9 cellular contexts compared by ENCODE assay signal in the genomic region with DNA sequence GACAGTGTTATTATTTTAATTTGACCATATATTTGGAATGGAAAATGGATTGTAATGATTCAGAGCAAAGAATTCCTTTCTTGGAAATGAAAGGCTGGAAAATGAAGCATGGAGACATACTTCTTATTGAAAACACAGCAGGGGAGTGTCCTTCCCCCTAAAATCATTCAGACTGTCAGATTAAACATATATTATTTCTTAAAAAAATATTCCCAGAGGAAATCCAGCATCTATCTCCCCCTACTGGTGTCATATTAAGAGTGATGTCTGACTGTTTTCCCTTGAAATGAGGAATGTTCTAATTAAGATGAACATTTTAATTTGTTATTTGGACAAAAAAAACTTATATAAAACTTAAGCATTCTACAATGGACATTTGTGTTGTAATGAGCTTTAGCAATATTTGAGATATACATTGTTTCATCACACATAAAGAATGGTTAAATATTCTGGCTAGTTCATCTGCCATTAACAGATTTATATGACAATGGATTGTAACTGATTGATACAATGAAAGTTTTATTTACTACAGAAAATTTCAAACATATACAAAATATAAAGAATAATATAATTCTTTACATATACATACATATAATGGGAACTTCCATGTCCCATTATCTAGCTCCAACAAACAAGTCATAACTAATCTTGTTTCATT.
DNase-seq lines count a peak whose midpoint lies in the region; ATAC-seq, FAIRE-seq and TF ChIP-seq lines count a peak whose summit lies in the region.
"Had no signal": no experiment of that assay in that cellular context is flagged by ENCODE, and none has a peak within 500 bp of the region (broad histone marks: within the 10 kb centered on the region; RNA-seq: fewer than 3 reads in every experiment).

No MANE protein-coding gene starts in this region.

- CTCF ChIA-PET in A549 (lab: Yijun Ruan, JAX), result interaction anchor here (0.6 to 3.4 kb wide), 23 partner anchors 9 to 1809 kb away, joined by 3 to 17 read pairs (median 4); a partner anchor contains a TSS

- POLR2A ChIA-PET in A549 (lab: Yijun Ruan, JAX), result interaction anchor here (0.7 kb wide), 1 partner anchor 262 kb away, joined by 3 read pairs; no protein-coding TSS in a partner anchor

- peak; percentile 65 for TF ChIP-seq CTCF in A549 (IDR thresholded peaks at IDR 0.05)
- TF ChIP-seq CTCF in GM12873 (IDR thresholded peaks at IDR 0.05; ENCODE audit: insufficient read depth, low read depth, low read length, missing control alignments), result peak; percentile 23
- peak; percentile 15 to 54 (median 32) for TF ChIP-seq CTCF in adrenal gland (IDR thresholded peaks at IDR 0.05)
- TF ChIP-seq CTCF in keratinocyte (optimal IDR thresholded peaks at IDR 0.05 in 1 of 3, IDR thresholded peaks at IDR 0.05 in 1 of 3, conservative IDR thresholded peaks at IDR 0.05 in 1 of 3; ENCODE audit: extremely low read depth in 1 of 3, insufficient read depth in 2 of 3, low read length in 3 of 3), result peak in 2 of 3 experiments; percentile 26 to 43

- TF ChIP-seq POLR2A in A549 (IDR thresholded peaks at IDR 0.05; ENCODE audit: low read length) (no peak), adrenal gland (IDR thresholded peaks at IDR 0.05) (no peak)

- DNase-seq in A549 (ENCODE audit: low read depth in 1 of 2, low spot score in 1 of 2) (peak in 1 of 2 experiments; percentile 10), adrenal gland (no peak), keratinocyte (ENCODE audit: low read depth, low spot score) (no peak), germinal center (ENCODE audit: low spot score) (no peak), islet precursor cell (no peak)

- no peaks in the 10 kb centered on the region for H3K79me2 ChIP-seq in keratinocyte (ENCODE audit: control insufficient read depth, insufficient read depth, low read length)

- no peak overlapping the region for H3K27ac ChIP-seq in A549
- H3K27ac ChIP-seq in adrenal gland, result no peak overlapping the region
- H3K27ac ChIP-seq in keratinocyte (ENCODE audit: control insufficient read depth, insufficient read depth, low read length), result no peak overlapping the region

- no peak overlapping the region for H3K9ac ChIP-seq in keratinocyte (ENCODE audit: control insufficient read depth, extremely low read depth, insufficient read depth, low read length)

- no peak for ATAC-seq in A549
- ATAC-seq in GM18907 (IDR thresholded peaks at IDR 0.05; ENCODE audit: unreplicated experiment), result no peak
- no peak for ATAC-seq in HG03460 (IDR thresholded peaks at IDR 0.05; ENCODE audit: unreplicated experiment)

- no peak overlapping the region for H2AFZ ChIP-seq in keratinocyte (ENCODE audit: control insufficient read depth, low read length)

- no peaks in the 10 kb centered on the region for H3K36me3 ChIP-seq in adrenal gland (replicated peaks in 1 of 2)
- H3K36me3 ChIP-seq in keratinocyte (ENCODE audit: control insufficient read depth in 2 of 2, extremely low read depth in 1 of 2, insufficient read depth in 2 of 2, low read length in 2 of 2), result no peaks in the 10 kb centered on the region

- H3K9me3 ChIP-seq in A549 (peaks cover 4% of the 10 kb centered on the region; the same call in 1 of the 3 replicates), adrenal gland (replicated peaks in 1 of 3) (no peaks in the 10 kb centered on the region), keratinocyte (ENCODE audit: control insufficient read depth, low read depth, low read length) (no peaks in the 10 kb centered on the region)

- peak; percentile 65 to 76 for TF ChIP-seq RAD21 in A549 (conservative IDR thresholded peaks at IDR 0.05 in 1 of 2, IDR thresholded peaks at IDR 0.05 in 1 of 2)

- H3K27me3 ChIP-seq in adrenal gland (no peaks in the 10 kb centered on the region), keratinocyte (ENCODE audit: control insufficient read depth, extremely low read depth, insufficient read depth, low read length) (no peaks in the 10 kb centered on the region)

- FAIRE-seq in A549 (lab: Jason Lieb, UNC) (no peak), keratinocyte (lab: Jason Lieb, UNC) (no peak)
- FAIRE-seq: GM12891 had no signal

- H3K9me1 ChIP-seq in keratinocyte (ENCODE audit: control insufficient read depth, extremely low read depth, insufficient read depth, low read length), result no peaks in the 10 kb centered on the region

- no peak overlapping the region for H3K4me3 ChIP-seq in A549
- no peak overlapping the region for H3K4me3 ChIP-seq in adrenal gland
- H3K4me3 ChIP-seq in keratinocyte (ENCODE audit: control insufficient read depth in 2 of 3, extremely low read depth in 1 of 3, insufficient read depth in 2 of 3, low read depth in 1 of 3, low read length in 3 of 3), result no peak overlapping the region

- no peak for TF ChIP-seq EP300 in A549 (IDR thresholded peaks at IDR 0.05)

- dilution Hi-C loops in keratinocyte (cut with MboI; ENCODE audit: extremely low pct_ligation_motif_present, low sequenced_read_pairs), result no loop called here

- H4K20me1 ChIP-seq in keratinocyte (ENCODE audit: control insufficient read depth, extremely low read depth, insufficient read depth, low read length), result no peaks in the 10 kb centered on the region

- H3K4me1 ChIP-seq in A549 (no peaks in the 10 kb centered on the region), adrenal gland (replicated peaks in 1 of 2) (no peaks in the 10 kb centered on the region), keratinocyte (ENCODE audit: control insufficient read depth, extremely low read depth, insufficient read depth, low read length) (no peaks in the 10 kb centered on the region)

- no peak overlapping the region for H3K4me2 ChIP-seq in A549
- H3K4me2 ChIP-seq in keratinocyte (ENCODE audit: control insufficient read depth, extremely low read depth, insufficient read depth, low read depth, low read length), result no peak overlapping the region

- intact Hi-C loops in adrenal gland (cut with DNase I), result no loop called here

TF ChIP-seq in A549, 52 proteins besides CTCF, POLR2A, EP300 and RAD21:
- TF ChIP-seq SMC3 (IDR thresholded peaks at IDR 0.05), result peak; percentile 67
- TF ChIP-seq, protein P1, sequence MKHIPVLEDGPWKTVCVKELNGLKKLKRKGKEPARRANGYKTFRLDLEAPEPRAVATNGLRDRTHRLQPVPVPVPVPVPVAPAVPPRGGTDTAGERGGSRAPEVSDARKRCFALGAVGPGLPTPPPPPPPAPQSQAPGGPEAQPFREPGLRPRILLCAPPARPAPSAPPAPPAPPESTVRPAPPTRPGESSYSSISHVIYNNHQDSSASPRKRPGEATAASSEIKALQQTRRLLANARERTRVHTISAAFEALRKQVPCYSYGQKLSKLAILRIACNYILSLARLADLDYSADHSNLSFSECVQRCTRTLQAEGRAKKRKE (CRISPR knock-in tag; IDR thresholded peaks at IDR 0.05; ENCODE audit: low read depth), result no peak
